In the genomic region with DNA sequence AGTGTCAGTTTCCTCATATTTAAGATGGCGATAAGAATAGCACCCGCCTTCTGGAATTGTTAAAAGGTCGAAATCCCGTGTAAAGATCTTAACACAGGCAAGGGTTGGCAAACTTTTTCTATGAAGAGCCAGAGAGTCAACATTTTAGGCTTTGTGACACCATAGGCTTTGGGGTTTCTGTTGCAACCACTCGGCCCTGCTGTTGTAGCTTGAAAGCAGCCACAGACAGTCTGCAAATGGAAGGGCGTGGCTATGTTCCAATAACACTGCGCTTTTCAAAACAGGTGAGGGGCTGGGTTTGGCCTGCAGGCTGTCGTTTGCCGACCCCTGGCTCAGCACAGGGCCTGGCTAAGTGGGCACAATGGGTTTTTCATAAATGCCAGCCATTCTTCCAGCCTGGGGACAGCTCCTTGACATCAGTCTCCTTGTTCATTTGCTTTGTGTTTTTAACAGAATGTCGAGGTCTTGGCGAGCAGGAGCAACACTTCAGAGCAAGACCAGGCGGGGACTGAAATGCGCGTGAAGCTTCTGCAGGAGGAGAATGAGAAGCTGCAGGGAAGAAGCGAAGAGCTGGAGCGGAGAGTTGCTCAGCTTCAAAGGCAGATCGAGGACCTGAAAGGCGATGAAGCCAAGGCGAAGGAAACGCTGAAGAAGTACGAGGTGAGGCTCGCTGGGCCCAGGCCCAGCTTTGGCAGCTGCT, we compare ENCODE assay signal across 15 cellular contexts.
"Had no signal": no experiment of that assay in that cellular context is flagged by ENCODE, and none has a peak within 500 bp of the region (broad histone marks: within the 10 kb centered on the region; RNA-seq: fewer than 3 reads in every experiment).

No MANE protein-coding gene starts in this region.

- H3K9me3 Mint-ChIP-seq: activated CD4-positive, alpha-beta T cell treated with anti-CD3 and anti-CD28 coated beads, Interleukin-2, amount 10 ng/mL, durations not matched to agents 24 days and 14 days; activated T-helper 2 cell treated with anti-CD3 and anti-CD28 coated beads, Interferon-gamma antibody, Interleukin-2, Interleukin-4, amounts not matched to agents 10 μg/mL and 5 μg/mL and 100 μg/mL, durations not matched to agents 14 hours and 24 hours and 36 hours; T-helper 1 cell treated with Interleukin-12 subunit alpha and Interleukin-12 subunit beta and Interleukin-4 antibody, amounts not matched to agents 30 μg/mL and 1 μg/mL, for 36 hours had no signal

- H3K4me3 ChIP-seq: adrenal gland, coronary artery, hepatocyte, tibial artery had no signal

- H3K36me3 ChIP-seq: adrenal gland, tibial artery had no signal

- H3K79me2 ChIP-seq: hepatocyte, parathyroid adenoma had no signal

- H3K27ac ChIP-seq: adrenal gland, coronary artery, hepatocyte, parathyroid adenoma, tibial artery had no signal

- H3K27me3 ChIP-seq: adrenal gland, hepatocyte, tibial artery had no signal

- H3K4me1 ChIP-seq: adrenal gland, parathyroid adenoma, tibial artery had no signal

- H3K9ac ChIP-seq: parathyroid adenoma had no signal

- DNase-seq: activated CD4-positive, alpha-beta T cell treated with anti-CD3 and anti-CD28 coated beads, Interleukin-2, amount 10 ng/mL, durations not matched to agents 24 days and 14 days; activated CD8-positive, alpha-beta memory T cell treated with anti-CD3 and anti-CD28 coated beads for 24 hours; activated naive CD4-positive, alpha-beta T cell treated with anti-CD3 and anti-CD28 coated beads, Interleukin-2, amount 50 U/mL, for 16 hours; activated T-cell treated with anti-CD3 and anti-CD28 coated beads for 4 hours; adrenal gland; central memory CD4-positive, alpha-beta T cell; effector memory CD4-positive, alpha-beta T cell; retina; stimulated activated CD4-positive, alpha-beta T cell treated with anti-CD3 and anti-CD28 coated beads, Interleukin-4, amount 100 ng/mL, for 4 hours; tibial artery had no signal

- H3K4me3 Mint-ChIP-seq: activated CD4-positive, alpha-beta T cell treated with anti-CD3 and anti-CD28 coated beads, Interleukin-2, amount 10 ng/mL, durations not matched to agents 24 days and 14 days; T-helper 1 cell treated with Interleukin-12 subunit alpha and Interleukin-12 subunit beta and Interleukin-4 antibody, amounts not matched to agents 30 μg/mL and 1 μg/mL, for 36 hours had no signal

- H2AFZ ChIP-seq: hepatocyte, parathyroid adenoma had no signal

- H3K4me2 ChIP-seq: hepatocyte had no signal

- H3K27ac Mint-ChIP-seq: activated CD4-positive, alpha-beta T cell treated with anti-CD3 and anti-CD28 coated beads, Interleukin-2, amount 10 ng/mL, durations not matched to agents 24 days and 14 days; activated T-helper 2 cell treated with anti-CD3 and anti-CD28 coated beads, Interferon-gamma antibody, Interleukin-2, Interleukin-4, amounts not matched to agents 10 μg/mL and 5 μg/mL and 100 μg/mL, durations not matched to agents 14 hours and 24 hours and 36 hours; T-helper 1 cell treated with Interleukin-12 subunit alpha and Interleukin-12 subunit beta and Interleukin-4 antibody, amounts not matched to agents 30 μg/mL and 1 μg/mL, for 36 hours had no signal

- H3K4me1 Mint-ChIP-seq: activated CD4-positive, alpha-beta T cell treated with anti-CD3 and anti-CD28 coated beads, Interleukin-2, amount 10 ng/mL, durations not matched to agents 24 days and 14 days had no signal

- H3K9me3 ChIP-seq: adrenal gland, tibial artery had no signal
